ENCODE assay signal across 1 cellular context in genomic region chr16:68984467-68984866, GRCh38.
TF ChIP-seq lines count a peak whose summit lies in the region.

No MANE protein-coding gene starts in this region.

TF ChIP-seq in HEK293, 187 proteins besides CTCF, POLR2A, EP300 and RAD21 (continued from another document):
- TF ChIP-seq, protein P1, sequence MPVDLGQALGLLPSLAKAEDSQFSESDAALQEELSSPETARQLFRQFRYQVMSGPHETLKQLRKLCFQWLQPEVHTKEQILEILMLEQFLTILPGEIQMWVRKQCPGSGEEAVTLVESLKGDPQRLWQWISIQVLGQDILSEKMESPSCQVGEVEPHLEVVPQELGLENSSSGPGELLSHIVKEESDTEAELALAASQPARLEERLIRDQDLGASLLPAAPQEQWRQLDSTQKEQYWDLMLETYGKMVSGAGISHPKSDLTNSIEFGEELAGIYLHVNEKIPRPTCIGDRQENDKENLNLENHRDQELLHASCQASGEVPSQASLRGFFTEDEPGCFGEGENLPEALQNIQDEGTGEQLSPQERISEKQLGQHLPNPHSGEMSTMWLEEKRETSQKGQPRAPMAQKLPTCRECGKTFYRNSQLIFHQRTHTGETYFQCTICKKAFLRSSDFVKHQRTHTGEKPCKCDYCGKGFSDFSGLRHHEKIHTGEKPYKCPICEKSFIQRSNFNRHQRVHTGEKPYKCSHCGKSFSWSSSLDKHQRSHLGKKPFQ (tag by site-specific recombination; IDR thresholded peaks at IDR 0.05) = no peak
